In genomic region chr15:76139368-76140068, GRCh38 we compare ENCODE assay signal across 8 cellular contexts.
DNase-seq lines count a peak whose midpoint lies in the region; ATAC-seq, FAIRE-seq and TF ChIP-seq lines count a peak whose summit lies in the region.

No MANE protein-coding gene starts in this region.

- peaks cover 10% of the 10 kb centered on the region for H3K4me1 ChIP-seq in endothelial cell of umbilical vein (ENCODE audit: control insufficient read depth, extremely low read depth, insufficient read depth, low read length)

- no peak for TF ChIP-seq POLR2A in endothelial cell of umbilical vein (IDR thresholded peaks at IDR 0.05; ENCODE audit: low read depth, low read length)

- peak overlapping the region; percentile 73 for H3K4me2 ChIP-seq in endothelial cell of umbilical vein (ENCODE audit: insufficient read depth, low read length)

- no peaks in the 10 kb centered on the region for H3K79me2 ChIP-seq in endothelial cell of umbilical vein (ENCODE audit: control insufficient read depth, insufficient read depth, low read length)

- POLR2A ChIA-PET in endothelial cell of umbilical vein (lab: Charles Lee): interaction anchor here (0.6 kb wide), 1 partner anchor 20 kb away, joined by 4 read pairs; no protein-coding TSS in a partner anchor

- ATAC-seq in HG03097 (IDR thresholded peaks at IDR 0.05; ENCODE audit: low FRiP score, unreplicated experiment) (peak; percentile 66), GM21723 (IDR thresholded peaks at IDR 0.05; ENCODE audit: unreplicated experiment) (no peak)

- H3K27ac ChIP-seq in endothelial cell of umbilical vein (ENCODE audit: insufficient read depth, low read depth, low read length): no peak overlapping the region

- H2AFZ ChIP-seq in endothelial cell of umbilical vein (ENCODE audit: low read depth, low read length): peak overlapping the region; percentile 85

- H3K27me3 ChIP-seq in endothelial cell of umbilical vein (ENCODE audit: control insufficient read depth in 2 of 2, insufficient read depth in 2 of 2, low read length in 2 of 2): peaks cover 2 to 8% of the 10 kb centered on the region in 2 experiments

- dilution Hi-C loops in endothelial cell of umbilical vein (cut with MboI; ENCODE audit: extremely low pct_ligation_motif_present, low sequenced_read_pairs): no loop called here

- H3K4me3 ChIP-seq in endothelial cell of umbilical vein (replicated peaks in 1 of 3; ENCODE audit: insufficient read depth in 1 of 3, low read depth in 1 of 3, low read length in 3 of 3): peak overlapping the region in 1 of 3 experiments; percentile 0

- no peaks in the 10 kb centered on the region for H3K9me3 ChIP-seq in endothelial cell of umbilical vein (replicated peaks; ENCODE audit: control insufficient read depth, insufficient read depth, low read length)

- H4K20me1 ChIP-seq in endothelial cell of umbilical vein (replicated peaks; ENCODE audit: control insufficient read depth, extremely low read depth, insufficient read depth, low read length): no peaks in the 10 kb centered on the region

- intact Hi-C loops in endothelial cell of umbilical vein (cut with micrococcal nuclease): loop anchor here (1.0 to 10.0 kb wide), 4 partner anchors 82 to 411 kb away; no protein-coding TSS in a partner anchor

- no peaks in the 10 kb centered on the region for H3K9me1 ChIP-seq in endothelial cell of umbilical vein (replicated peaks; ENCODE audit: control insufficient read depth, extremely low read depth, insufficient read depth, low read length)

- H3K36me3 ChIP-seq in endothelial cell of umbilical vein (ENCODE audit: control insufficient read depth in 2 of 2, extremely low read depth in 1 of 2, insufficient read depth in 2 of 2, low read length in 2 of 2): no peaks in the 10 kb centered on the region

- TF ChIP-seq CTCF in endothelial cell of umbilical vein (IDR thresholded peaks at IDR 0.05; ENCODE audit: extremely low read depth in 1 of 2, insufficient read depth in 1 of 2, low read depth in 1 of 2, low read length in 2 of 2): peak; percentile 88 to 94

- FAIRE-seq in endothelial cell of umbilical vein (lab: Jason Lieb, UNC): peak; percentile 93

- CTCF ChIA-PET in endothelial cell of umbilical vein (lab: Charles Lee): interaction anchor here (0.6 to 5.9 kb wide), 41 partner anchors 10 to 727 kb away, joined by 3 to 183 read pairs (median 4); partner anchors contain the start of gene TMEM266

- peak overlapping the region; percentile 14 for H3K9ac ChIP-seq in endothelial cell of umbilical vein (replicated peaks; ENCODE audit: extremely low read depth, insufficient read depth, low read length)

- DNase-seq in GDM1 (lab: John Stamatoyannopoulos, UW) (peak; percentile 54), NCI-H82 (lab: John Stamatoyannopoulos, UW) (peak; percentile 89), endothelial cell of umbilical vein (ENCODE audit: low read depth, low spot score) (peak; percentile 70), middle frontal gyrus (ENCODE audit: extremely low spot score, low spot score) (peak; percentile 18)
- peak; percentile 89 for DNase-seq in activated CD8-positive, alpha-beta memory T cell treated with anti-CD3 and anti-CD28 coated beads for 24 hours
- peak; percentile 38 to 44 for DNase-seq in stimulated activated CD8-positive, alpha-beta memory T cell treated with anti-CD3 and anti-CD28 coated beads, Interleukin-4, amount 100 ng/mL, for 4 hours (ENCODE audit: low read depth in 2 of 2, low spot score in 1 of 2)

- BruUV-seq in endothelial cell of umbilical vein (replicated peaks; lab: Mats Ljungman, UMichigan): no TSS peak

TF ChIP-seq in endothelial cell of umbilical vein, 7 proteins besides CTCF, POLR2A, EP300 and RAD21:
- TF ChIP-seq EZH2 (IDR thresholded peaks at IDR 0.05; ENCODE audit: borderline replicate concordance, low read depth, low read length, severe bottlenecking): no peak
TF ChIP-seq in endothelial cell of umbilical vein: peak in this region for 0.

Comparison
In these comparisons a context has a peak if more than half of its experiments do, and no peak if none do; other contexts are left out.
1. DNase-seq: peak in every context shown above with its lines; median percentile 89 in NCI-H82; 89 in activated CD8-positive, alpha-beta memory T cell treated with anti-CD3 and anti-CD28 coated beads for 24 hours; 70 in endothelial cell of umbilical vein; 54 in GDM1; 41 in stimulated activated CD8-positive, alpha-beta memory T cell treated with anti-CD3 and anti-CD28 coated beads, Interleukin-4, amount 100 ng/mL, for 4 hours; 18 in middle frontal gyrus.